21 cellular contexts compared by ENCODE assay signal in genomic region chr1:205927247-205927646, GRCh38. TPM values are rescaled to one million over a fixed set of nuclear protein-coding genes. Genes with fewer than 3 reads are reported as not detected.
DNase-seq lines count a peak whose midpoint lies in the region; ATAC-seq, FAIRE-seq and TF ChIP-seq lines count a peak whose summit lies in the region.
"Had no signal": no experiment of that assay in that cellular context is flagged by ENCODE, and none has a peak within 500 bp of the region (broad histone marks: within the 10 kb centered on the region; RNA-seq: fewer than 3 reads in every experiment).

No MANE protein-coding gene starts in this region.

- no peak for FAIRE-seq in A549 (lab: Jason Lieb, UNC)
- FAIRE-seq: A204.1, D721Med, GM12892, GM19239 had no signal

- TF ChIP-seq RAD21 in A549 (conservative IDR thresholded peaks at IDR 0.05 in 1 of 2, IDR thresholded peaks at IDR 0.05 in 1 of 2) = no peak

- no peak for DNase-seq in A549 (ENCODE audit: low read depth in 1 of 2, low spot score in 1 of 2)
- DNase-seq in caudate nucleus (lab: John Stamatoyannopoulos, UW) = no peak
- peak; percentile 9 for DNase-seq in mesenteric fat pad (ENCODE audit: low spot score)
- no peak for DNase-seq in substantia nigra (lab: John Stamatoyannopoulos, UW)
- no peak for DNase-seq in NCI-H2029 (lab: John Stamatoyannopoulos, UW)
- DNase-seq in coronary artery (ENCODE audit: low spot score) = no peak
- no peak for DNase-seq in 8988T
- DNase-seq: CD8-positive, alpha-beta T cell; COR-L47; DMS153; DND-41; GDM1; GOT3; H9 had no signal

- no peaks in the 10 kb centered on the region for H3K9me3 ChIP-seq in A549

- no peak overlapping the region for H3K4me3 ChIP-seq in A549
- H3K4me3 ChIP-seq in coronary artery = no peak overlapping the region

- no peak for ATAC-seq in A549
- ATAC-seq: CD8-positive, alpha-beta T cell had no signal

- CTCF ChIA-PET in A549 (lab: Yijun Ruan, JAX) = interaction anchor here (0.7 to 23.3 kb wide), 5 partner anchors 8 to 135 kb away, joined by 3 to 822 read pairs (median 5); no protein-coding TSS in a partner anchor

- H3K27ac ChIP-seq in A549 (peak overlapping the region; percentile 19 to 73; a peak in 3 of 6 replicates), caudate nucleus (ENCODE audit: low read depth, low read length) (peak overlapping the region; percentile 100), substantia nigra (ENCODE audit: low read depth, low read length, poor library complexity, severe bottlenecking) (peak overlapping the region; percentile 100), coronary artery (no peak overlapping the region)

- 98% methylated on average over 6 of the region's 6 CpGs for WGBS in A549 (ENCODE audit: missing lambda C conversion rate)

- TF ChIP-seq EP300 in A549 (IDR thresholded peaks at IDR 0.05) = no peak

- peaks cover 21% of the 10 kb centered on the region for H3K4me1 ChIP-seq in A549

- POLR2A ChIA-PET in A549 (lab: Yijun Ruan, JAX) = no interaction called here

- no peak overlapping the region for H3K4me2 ChIP-seq in A549

- TF ChIP-seq POLR2A in A549 (IDR thresholded peaks at IDR 0.05; ENCODE audit: low read length) = no peak

- TF ChIP-seq CTCF in A549 (IDR thresholded peaks at IDR 0.05) = no peak
- no peak for TF ChIP-seq CTCF in coronary artery (IDR thresholded peaks at IDR 0.05)

TF ChIP-seq in A549, 52 proteins besides CTCF, POLR2A, EP300 and RAD21:
- no peak for TF ChIP-seq MAFK (IDR thresholded peaks at IDR 0.05; ENCODE audit: partially characterized antibody)
- no peak for TF ChIP-seq MAZ (IDR thresholded peaks at IDR 0.05; ENCODE audit: borderline replicate concordance, low read depth, low read length)

RNA-seq across cellular contexts. Expression of gene SLC26A9, which starts 16.0 kb away (rescaled TPM):
- polyA plus RNA-seq in A549 (2011; rRNA removed) (0.98 and 1.1 TPM in 2 replicates), A549 (2017; fragmentation: RNase III; extraction: RNeasy Plus Mini Kit Qiagen cat#74134 plus additional on column Dnase treatment) (0.14 to 0.18 TPM (median 0.16 TPM) in 3 replicates)
- 0.19 and 0.30 TPM in 2 replicates for polyA plus RNA-seq in A549 (2012; cell fraction: cytosol; rRNA removed)
- polyA plus RNA-seq in A549 (2012; cell fraction: nucleus; rRNA removed) = 0.50 and 0.76 TPM in 2 replicates
- 1.1 and 1.3 TPM in 2 replicates for polyA minus RNA-seq in A549 (2011; rRNA and poly(A)+ RNA removed)
- total RNA-seq in mesenteric fat pad = not detected
- total RNA-seq: CD8-positive, alpha-beta T cell; H9 had no signal
- polyA plus RNA-seq: AG04450, BJ, CD14-positive monocyte had no signal

Comparison
In these comparisons a context has a peak if more than half of its experiments do, and no peak if none do; other contexts are left out.
1. H3K27ac ChIP-seq: peak in A549 (2 of 2), caudate nucleus (single experiment) and substantia nigra (single experiment); none in coronary artery (0 of 2).